In genomic region chr6:25384234-25384633, GRCh38 we compare ENCODE assay signal across 24 cellular contexts.
"Had no signal": no experiment of that assay in that cellular context is flagged by ENCODE, and none has a peak within 500 bp of the region (broad histone marks: within the 10 kb centered on the region; RNA-seq: fewer than 3 reads in every experiment).

No MANE protein-coding gene starts in this region.

- DNase-seq: hypothalamus; immature natural killer cell; kidney; left colon; left lung; lower lobe of right lung; mammary epithelial cell; mesenchymal stem cell; naive thymus-derived CD8-positive, alpha-beta T cell; nucleus accumbens; pancreas; retina; right cardiac atrium; stimulated activated CD4-positive, alpha-beta T cell treated with anti-CD3 and anti-CD28 coated beads, Interleukin-4, amount 100 ng/mL, for 24 hours; stimulated activated naive CD4-positive, alpha-beta T cell; tibial artery; trophoblast cell; upper lobe of right lung had no signal

- H3K4me1 ChIP-seq: left lung, prostate gland, upper lobe of right lung had no signal

- H3K4me3 ChIP-seq: left lung, lower lobe of right lung, pancreas, prostate gland, skin epidermis, suprapubic skin, thoracic aorta, tibial artery, upper lobe of right lung had no signal

- ATAC-seq: left colon; left lung; lower lobe of right lung; naive thymus-derived CD8-positive, alpha-beta T cell; pancreas; sciatic nerve; stimulated activated effector memory CD8-positive, alpha-beta T cell treated with anti-CD3 and anti-CD28 coated beads, Interleukin-12 subunit alpha, Interleukin-12 subunit beta, amount 100 ng/mL, for 72 hours; upper lobe of right lung had no signal

- H3K27ac ChIP-seq: left lung, lower lobe of right lung, pancreas, prostate gland, skin epidermis, suprapubic skin, thoracic aorta, tibial artery, upper lobe of right lung had no signal

- H3K9me3 ChIP-seq: lower lobe of right lung, pancreas, prostate gland, suprapubic skin, thoracic aorta, tibial artery, upper lobe of right lung had no signal

- H3K36me3 ChIP-seq: left lung, lower lobe of right lung, pancreas, prostate gland, suprapubic skin, thoracic aorta, tibial artery, upper lobe of right lung had no signal
